28 cellular contexts compared by ENCODE assay signal in the genomic region with DNA sequence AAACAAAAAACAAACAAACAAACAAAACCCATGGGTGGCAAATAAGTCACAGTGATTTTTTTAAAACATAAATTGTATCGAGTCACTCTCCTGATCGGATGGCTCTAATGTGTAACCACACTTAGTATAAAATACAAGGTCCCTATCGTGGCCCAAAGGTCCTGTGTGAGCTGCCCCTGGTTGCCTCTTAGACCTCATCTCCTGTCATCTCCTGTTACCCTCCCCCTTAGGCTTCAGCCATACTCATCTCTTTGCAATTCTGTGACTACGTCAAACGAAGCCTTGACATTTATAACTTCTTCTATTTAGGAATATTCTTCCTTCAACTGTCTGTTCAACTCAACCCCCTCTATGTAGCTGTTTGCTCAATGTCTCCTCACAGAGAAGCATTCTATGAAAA.
"Had no signal": no experiment of that assay in that cellular context is flagged by ENCODE, and none has a peak within 500 bp of the region (broad histone marks: within the 10 kb centered on the region; RNA-seq: fewer than 3 reads in every experiment).

No MANE protein-coding gene starts in this region.

- H3K27me3 ChIP-seq: neural progenitor cell, ovary, right lobe of liver, sigmoid colon, stomach, thyroid gland, tibial nerve, upper lobe of left lung had no signal

- DNase-seq: naive thymus-derived CD4-positive, alpha-beta T cell; natural killer cell; occipital lobe; ovary; posterior cingulate gyrus; psoas muscle; right cardiac atrium; right lobe of liver; sigmoid colon; small intestine; stimulated activated CD4-positive, alpha-beta T cell treated with anti-CD3 and anti-CD28 coated beads, Interleukin-15, amount 100 ng/mL, for 24 hours; stimulated activated CD4-positive, alpha-beta T cell treated with anti-CD3 and anti-CD28 coated beads, Interleukin-2, amount 100 ng/mL, for 24 hours; stimulated activated CD4-positive, alpha-beta T cell treated with anti-CD3 and anti-CD28 coated beads, Interleukin-2, amount 100 ng/mL, for 48 hours; stimulated activated CD4-positive, alpha-beta T cell treated with anti-CD3 and anti-CD28 coated beads, Interleukin-4, amount 100 ng/mL, for 24 hours; stimulated activated naive B cell treated with anti-CD40 and anti-IgM and Interleukin-4, amounts not matched to agents 10 μg/mL and 1 μg/mL and 100 μg/mL, for 72 hours; stimulated activated naive CD4-positive, alpha-beta T cell treated with Interleukin-2 at 50 U/mL for 16 hours; stomach; thyroid gland; trophoblast cell; upper lobe of left lung had no signal

- ATAC-seq: naive thymus-derived CD4-positive, alpha-beta T cell; natural killer cell; psoas muscle; right cardiac atrium; right lobe of liver; stimulated activated effector memory CD8-positive, alpha-beta T cell treated with anti-CD3 and anti-CD28 coated beads, Interleukin-12 subunit alpha, Interleukin-12 subunit beta, amount 100 ng/mL, for 72 hours; stimulated activated naive B cell treated with anti-CD40 and anti-IgM and Interleukin-4, amounts not matched to agents 10 μg/mL and 1 μg/mL and 100 μg/mL, for 72 hours had no signal

- H3K4me3 Mint-ChIP-seq: naive thymus-derived CD4-positive, alpha-beta T cell; natural killer cell; nephron; neural progenitor cell; stimulated activated effector memory CD8-positive, alpha-beta T cell treated with anti-CD3 and anti-CD28 coated beads, Interleukin-12 subunit alpha, Interleukin-12 subunit beta, amount 100 ng/mL, for 72 hours; stimulated activated naive B cell treated with anti-CD40 and anti-IgM and Interleukin-4, amounts not matched to agents 10 μg/mL and 1 μg/mL and 100 μg/mL, for 72 hours; stimulated activated naive CD8-positive, alpha-beta T cell treated with anti-CD3 and anti-CD28 coated beads, Interleukin-15, Interleukin-2, amounts not matched to agents 100 ng/mL and 50 ng/mL, for 24 hours had no signal

- H3K9me3 Mint-ChIP-seq: natural killer cell; stimulated activated effector memory CD8-positive, alpha-beta T cell treated with anti-CD3 and anti-CD28 coated beads, Interleukin-12 subunit alpha, Interleukin-12 subunit beta, amount 100 ng/mL, for 72 hours; stimulated activated naive CD8-positive, alpha-beta T cell treated with anti-CD3 and anti-CD28 coated beads, Interleukin-15, Interleukin-2, amounts not matched to agents 100 ng/mL and 50 ng/mL, for 24 hours had no signal

- H3K27ac ChIP-seq: neural progenitor cell, ovary, parathyroid adenoma, psoas muscle, right lobe of liver, sigmoid colon, stomach, thoracic aorta, thyroid gland, tibial nerve, upper lobe of left lung had no signal

- H3K27me3 Mint-ChIP-seq: naive thymus-derived CD4-positive, alpha-beta T cell; progenitor cell of endocrine pancreas; stimulated activated naive B cell treated with anti-CD40 and anti-IgM and Interleukin-4, amounts not matched to agents 10 μg/mL and 1 μg/mL and 100 μg/mL, for 72 hours; stimulated activated naive CD8-positive, alpha-beta T cell treated with anti-CD3 and anti-CD28 coated beads, Interleukin-15, Interleukin-2, amounts not matched to agents 100 ng/mL and 50 ng/mL, for 24 hours had no signal

- H3K4me1 Mint-ChIP-seq: naive thymus-derived CD4-positive, alpha-beta T cell; natural killer cell; nephron; neural progenitor cell; stimulated activated effector memory CD8-positive, alpha-beta T cell treated with anti-CD3 and anti-CD28 coated beads, Interleukin-12 subunit alpha, Interleukin-12 subunit beta, amount 100 ng/mL, for 72 hours had no signal

- H3K9me3 ChIP-seq: ovary, psoas muscle, right lobe of liver, sigmoid colon, stomach, thoracic aorta, thyroid gland, upper lobe of left lung had no signal

- H3K4me1 ChIP-seq: neural progenitor cell, parathyroid adenoma, psoas muscle, right lobe of liver, sigmoid colon, stomach, thyroid gland, tibial nerve, upper lobe of left lung had no signal

- H3K4me3 ChIP-seq: neural progenitor cell, ovary, psoas muscle, right lobe of liver, sigmoid colon, stomach, thoracic aorta, thyroid gland, tibial nerve, upper lobe of left lung had no signal

- H3K27ac Mint-ChIP-seq: naive thymus-derived CD4-positive, alpha-beta T cell; natural killer cell; nephron; neural progenitor cell; stimulated activated effector memory CD8-positive, alpha-beta T cell treated with anti-CD3 and anti-CD28 coated beads, Interleukin-12 subunit alpha, Interleukin-12 subunit beta, amount 100 ng/mL, for 72 hours; stimulated activated naive B cell treated with anti-CD40 and anti-IgM and Interleukin-4, amounts not matched to agents 10 μg/mL and 1 μg/mL and 100 μg/mL, for 72 hours; stimulated activated naive CD8-positive, alpha-beta T cell treated with anti-CD3 and anti-CD28 coated beads, Interleukin-15, Interleukin-2, amounts not matched to agents 100 ng/mL and 50 ng/mL, for 24 hours had no signal

- H3K36me3 ChIP-seq: neural progenitor cell, ovary had no signal
